ENCODE assay signal across 1 cellular context in the genomic region with DNA sequence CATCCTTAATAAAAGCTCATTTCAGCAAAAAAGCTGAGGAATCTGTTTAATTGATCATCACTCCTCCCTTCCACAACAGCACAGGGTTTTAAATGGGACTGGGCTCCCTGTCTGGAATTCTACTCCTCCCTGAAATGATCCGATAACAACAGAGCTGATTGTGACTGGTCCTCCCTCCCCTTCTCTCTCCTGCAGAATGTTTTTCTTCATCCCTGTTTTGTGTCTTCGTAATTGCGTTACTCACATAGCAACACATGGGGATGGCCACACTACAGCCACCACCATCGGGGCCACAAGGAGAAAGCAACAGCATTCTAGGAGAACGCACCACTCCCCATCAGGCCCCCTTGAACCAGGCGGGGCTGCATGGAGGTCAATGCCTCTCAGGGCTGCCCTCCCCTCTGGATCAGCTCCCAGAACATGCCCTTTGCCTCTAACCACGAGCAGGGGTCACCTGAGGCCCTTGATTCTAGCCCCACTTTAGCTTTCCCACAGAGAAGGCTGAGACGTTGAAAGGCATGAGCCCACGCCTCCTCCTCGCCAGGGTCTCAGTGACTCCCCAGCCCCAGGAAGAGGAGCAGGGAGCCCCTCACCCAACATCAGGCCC.
TF ChIP-seq lines count a peak whose summit lies in the region.

No MANE protein-coding gene starts in this region.

TF ChIP-seq in SK-N-SH, 30 proteins besides CTCF, POLR2A, EP300 and RAD21:
- 0 out of 2 replicates have a peak, but pooled peaks have one; percentile 46 for TF ChIP-seq FOXJ3 (CRISPR knock-in tag; IDR thresholded peaks at IDR 0.05)
- TF ChIP-seq RCOR1 (IDR thresholded peaks at IDR 0.05; ENCODE audit: low read length) = peak; percentile 57; the same call in 1 of the 2 replicates
- TF ChIP-seq JUND (IDR thresholded peaks at IDR 0.05) = no peak
